9 cellular contexts compared by ENCODE assay signal in the genomic region with DNA sequence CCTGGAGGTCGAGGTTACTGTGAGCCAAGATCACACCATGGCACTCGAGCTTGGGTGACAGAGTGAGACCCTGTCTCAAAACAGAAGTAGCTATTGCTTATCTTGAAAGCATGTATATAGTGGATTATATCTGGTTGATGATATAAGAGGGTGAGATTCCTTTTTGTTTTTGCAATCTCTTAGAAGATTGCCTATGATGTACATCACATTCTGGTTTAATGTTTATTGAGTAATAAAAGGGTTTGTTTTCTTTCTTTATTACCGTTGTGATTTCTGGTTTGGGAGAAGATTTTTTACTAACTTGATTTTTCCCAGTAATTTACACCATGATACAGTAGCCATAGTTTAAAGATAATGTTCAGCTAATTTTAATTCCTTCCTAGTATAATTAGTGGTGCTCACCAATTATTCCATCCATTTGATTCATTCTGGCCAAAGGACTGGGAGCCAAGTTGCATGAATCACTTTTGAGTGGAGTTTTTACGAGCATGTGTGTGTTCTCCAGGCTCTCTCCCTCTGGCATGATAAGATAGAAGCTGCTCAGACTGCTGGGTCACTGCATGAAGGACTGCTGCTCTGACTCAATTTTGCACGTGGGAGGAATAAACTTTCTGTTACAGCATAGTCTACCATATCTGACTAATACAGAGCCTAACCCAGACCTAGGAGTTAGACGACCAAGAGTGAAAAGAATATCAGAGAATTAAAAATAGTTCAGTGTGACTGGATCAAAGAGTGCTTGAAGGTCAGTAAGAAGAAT. TPM values are rescaled to one million over a fixed set of nuclear protein-coding genes. Genes with fewer than 3 reads are reported as not detected.
DNase-seq lines count a peak whose midpoint lies in the region; ATAC-seq and TF ChIP-seq lines count a peak whose summit lies in the region.
"Had no signal": no experiment of that assay in that cellular context is flagged by ENCODE, and none has a peak within 500 bp of the region (broad histone marks: within the 10 kb centered on the region; RNA-seq: fewer than 3 reads in every experiment).

No MANE protein-coding gene starts in this region.

- H3K9me3 ChIP-seq in hepatocyte (ENCODE audit: low read depth) = no peaks in the 10 kb centered on the region
- no peaks in the 10 kb centered on the region for H3K9me3 ChIP-seq in transverse colon

- DNase-seq in activated T-cell treated with anti-CD3 and anti-CD28 coated beads, Interleukin-2, amount 50 U/mL, for 4 hours = no peak
- DNase-seq in activated T-cell treated with anti-CD3 and anti-CD28 coated beads for 4 hours (no peak), hepatocyte (ENCODE audit: low spot score) (peak; percentile 83), transverse colon (peak; percentile 26), NCI-H510A (lab: John Stamatoyannopoulos, UW) (no peak), NCI-H2171 treated with DMSO at 0.1 percent for 48 hours (lab: John Stamatoyannopoulos, UW) (no peak), natural killer cell (no peak)
- DNase-seq: NCI-H524 had no signal

- H2AFZ ChIP-seq in hepatocyte = no peak overlapping the region

- WGBS in hepatocyte (ENCODE audit: low lambda C conversion rate, missing lambda C conversion rate) = 26% methylated on average over 6 of the region's 6 CpGs
- WGBS in transverse colon (ENCODE audit: low coverage in 1 of 2), 2 donors = 34 to 35% methylated on average over 3 to 6 of the region's 6 CpGs

- no peak for TF ChIP-seq POLR2A in transverse colon (IDR thresholded peaks at IDR 0.05)

- peak overlapping the region; percentile 45 for H3K4me2 ChIP-seq in hepatocyte

- no peaks in the 10 kb centered on the region for H3K9me2 ChIP-seq in hepatocyte (replicated peaks; ENCODE audit: insufficient read depth)

- intact Hi-C loops in transverse colon (cut with DNase I; ENCODE audit: low total_unique reads) (no loop called here), natural killer cell (cut with micrococcal nuclease) (no loop called here)

- H3K27ac Mint-ChIP-seq in natural killer cell = no peak overlapping the region

- H3K36me3 Mint-ChIP-seq in activated T-cell treated with anti-CD3 and anti-CD28 coated beads, Interleukin-2, amount 50 U/mL, for 4 hours (ENCODE audit: insufficient read depth) = no peaks in the 10 kb centered on the region
- no peaks in the 10 kb centered on the region for H3K36me3 Mint-ChIP-seq in natural killer cell

- H3K27me3 ChIP-seq in hepatocyte = no peaks in the 10 kb centered on the region
- H3K27me3 ChIP-seq in transverse colon = no peaks in the 10 kb centered on the region

- no peak for TF ChIP-seq EP300 in transverse colon (IDR thresholded peaks at IDR 0.05; ENCODE audit: low read depth)

- no peaks in the 10 kb centered on the region for H4K20me1 ChIP-seq in hepatocyte (ENCODE audit: insufficient read depth, poor library complexity, severe bottlenecking)

- no peak overlapping the region for H3K4me3 Mint-ChIP-seq in activated T-cell treated with anti-CD3 and anti-CD28 coated beads, Interleukin-2, amount 50 U/mL, for 4 hours
- no peak overlapping the region for H3K4me3 Mint-ChIP-seq in natural killer cell

- no peaks in the 10 kb centered on the region for H3K4me1 Mint-ChIP-seq in activated T-cell treated with anti-CD3 and anti-CD28 coated beads, Interleukin-2, amount 50 U/mL, for 4 hours (ENCODE audit: low read depth)
- no peaks in the 10 kb centered on the region for H3K4me1 Mint-ChIP-seq in natural killer cell

- no peaks in the 10 kb centered on the region for H3K9me3 Mint-ChIP-seq in activated T-cell treated with anti-CD3 and anti-CD28 coated beads, Interleukin-2, amount 50 U/mL, for 4 hours
- H3K9me3 Mint-ChIP-seq in natural killer cell = no peaks in the 10 kb centered on the region

- H3K36me3 ChIP-seq in hepatocyte (replicated peaks; ENCODE audit: insufficient read depth, low read depth) (no peaks in the 10 kb centered on the region), transverse colon (no peaks in the 10 kb centered on the region)

- peak; percentile 53 to 89 for ATAC-seq in activated T-cell treated with anti-CD3 and anti-CD28 coated beads, Interleukin-2, amount 50 U/mL, for 4 hours
- ATAC-seq in natural killer cell = no peak

- peaks cover 6% of the 10 kb centered on the region for H3K4me1 ChIP-seq in hepatocyte (ENCODE audit: insufficient read depth)
- peaks cover 3 to 21% (median 12%) of the 10 kb centered on the region in 4 donors for H3K4me1 ChIP-seq in transverse colon

- no peak for TF ChIP-seq CTCF in VCaP (conservative IDR thresholded peaks at IDR 0.05)
- TF ChIP-seq CTCF in hepatocyte (IDR thresholded peaks at IDR 0.05; ENCODE audit: poor library complexity) = no peak
- TF ChIP-seq CTCF in transverse colon (IDR thresholded peaks at IDR 0.05) = no peak
- TF ChIP-seq CTCF in natural killer cell (IDR thresholded peaks at IDR 0.05) = no peak

- no peaks in the 10 kb centered on the region for H3K79me2 ChIP-seq in hepatocyte

- H3K4me3 ChIP-seq in hepatocyte (no peak overlapping the region), transverse colon (no peak overlapping the region)

- in situ Hi-C loops in transverse colon (cut with MboI; ENCODE audit: low pct_ligation_motif_present in 1 of 4, low pct_unique_long_range_greater_than_20kb in 1 of 4, low sequenced_read_pairs in 3 of 4) = no loop called here

- H3K27me3 Mint-ChIP-seq in activated T-cell treated with anti-CD3 and anti-CD28 coated beads, Interleukin-2, amount 50 U/mL, for 4 hours (ENCODE audit: low read depth) = no peaks in the 10 kb centered on the region
- H3K27me3 Mint-ChIP-seq in natural killer cell (ENCODE audit: low read depth in 2 of 2) = peaks cover 0 to 8% of the 10 kb centered on the region in 2 donors

- H3K27ac ChIP-seq in VCaP = peak overlapping the region; percentile 71
- H3K27ac ChIP-seq in hepatocyte = peak overlapping the region; percentile 77
- H3K27ac ChIP-seq in transverse colon = peak overlapping the region in 2 of 4 donors; percentile 15 to 56

RNA-seq across cellular contexts. Expression of a gene that starts 13.5 kb away (rescaled TPM):
- 1 to 10 TPM; 3.5 to 4.7 (median 4.0) TPM for total RNA-seq in activated T-cell treated with anti-CD3 and anti-CD28 coated beads, Interleukin-2, amount 50 U/mL, for 4 hours
- 173 and 196 TPM in 2 replicates for total RNA-seq in hepatocyte
- polyA plus RNA-seq in hepatocyte = 157 and 164 TPM in 2 replicates
- total RNA-seq in transverse colon = 10 to 100 TPM in 3 of 4 donors, 1 to 10 TPM in 1; 6.8 to 44.4 (median 21.4) TPM
- total RNA-seq in natural killer cell = 1 to 10 TPM; 1.4 to 2.3 (median 1.8) TPM

Comparison
In these comparisons a context has a peak if more than half of its experiments do, and no peak if none do; other contexts are left out.
1. ATAC-seq: peak in activated T-cell treated with anti-CD3 and anti-CD28 coated beads, Interleukin-2, amount 50 U/mL, for 4 hours (2 of 2); none in natural killer cell (0 of 3).
2. DNase-seq: peak in hepatocyte (single experiment) and transverse colon (single experiment); none in activated T-cell treated with anti-CD3 and anti-CD28 coated beads, Interleukin-2, amount 50 U/mL, for 4 hours (single experiment), activated T-cell treated with anti-CD3 and anti-CD28 coated beads for 4 hours (single experiment), NCI-H510A (single experiment), NCI-H2171 treated with DMSO at 0.1 percent for 48 hours (single experiment) and natural killer cell (single experiment).